27 cellular contexts compared by ENCODE assay signal in genomic region chr13:107066355-107066754, GRCh38.
"Had no signal": no experiment of that assay in that cellular context is flagged by ENCODE, and none has a peak within 500 bp of the region (broad histone marks: within the 10 kb centered on the region; RNA-seq: fewer than 3 reads in every experiment).

No MANE protein-coding gene starts in this region.

- H3K4me3 Mint-ChIP-seq: activated B cell treated with CpG ODN at 0.5 μM for 24 hours; activated CD4-positive, alpha-beta memory T cell treated with anti-CD3 and anti-CD28 coated beads, Interleukin-2, amount 10 ng/mL, durations not matched to agents 7 days and 5 days; activated CD4-positive, alpha-beta T cell treated with anti-CD3 and anti-CD28 coated beads, Interleukin-2, amount 10 ng/mL, durations not matched to agents 7 days and 5 days; activated naive CD4-positive, alpha-beta T cell treated with anti-CD3 and anti-CD28 coated beads, Interleukin-2, amount 10 ng/mL, durations not matched to agents 7 days and 5 days; activated naive CD8-positive, alpha-beta T cell treated with anti-CD3 and anti-CD28 coated beads, Interleukin-2, amount 10 ng/mL, durations not matched to agents 7 days and 5 days; activated T-cell treated with anti-CD3 and anti-CD28 coated beads, Interleukin-2, amount 50 U/mL, for 24 hours; activated T-cell treated with anti-CD3 and anti-CD28 coated beads, Interleukin-2, amount 50 U/mL, for 72 hours; T-helper 17 cell; T-helper 2 cell treated with Interferon-gamma antibody and Interleukin-4, amounts not matched to agents 5 μg/mL and 100 μg/mL, for 36 hours had no signal

- H3K27me3 Mint-ChIP-seq: activated B cell treated with CpG ODN at 0.5 μM for 24 hours; activated CD4-positive, alpha-beta memory T cell treated with anti-CD3 and anti-CD28 coated beads, Interleukin-2, amount 10 ng/mL, durations not matched to agents 7 days and 5 days; activated CD4-positive, alpha-beta T cell treated with anti-CD3 and anti-CD28 coated beads, Interleukin-2, amount 10 ng/mL, durations not matched to agents 7 days and 5 days; activated naive CD4-positive, alpha-beta T cell treated with anti-CD3 and anti-CD28 coated beads, Interleukin-2, amount 10 ng/mL, durations not matched to agents 7 days and 5 days; activated naive CD8-positive, alpha-beta T cell treated with anti-CD3 and anti-CD28 coated beads, Interleukin-2, amount 10 ng/mL, durations not matched to agents 7 days and 5 days; activated T-cell treated with anti-CD3 and anti-CD28 coated beads, Interleukin-2, amount 50 U/mL, for 24 hours; T-helper 17 cell had no signal

- H3K9me3 Mint-ChIP-seq: activated CD4-positive, alpha-beta memory T cell treated with anti-CD3 and anti-CD28 coated beads, Interleukin-2, amount 10 ng/mL, durations not matched to agents 7 days and 5 days; activated naive CD8-positive, alpha-beta T cell treated with anti-CD3 and anti-CD28 coated beads, Interleukin-2, amount 10 ng/mL, durations not matched to agents 7 days and 5 days had no signal

- ATAC-seq: activated CD4-positive, CD25-positive, alpha-beta regulatory T cell treated with anti-CD3 and anti-CD28 coated beads, Interleukin-2, amount 50 U/mL, for 24 hours; activated naive CD4-positive, alpha-beta T cell treated with anti-CD3 and anti-CD28 coated beads, Interleukin-2, amount 50 U/mL, for 72 hours; activated T-cell treated with anti-CD3 and anti-CD28 coated beads, Interleukin-2, amount 50 U/mL, for 72 hours; foreskin keratinocyte; gastrocnemius medialis; T-helper 17 cell had no signal

- DNase-seq: activated B cell treated with CpG ODN at 0.5 μM for 24 hours; activated CD4-positive, alpha-beta memory T cell treated with anti-CD3 and anti-CD28 coated beads, Interleukin-2, amount 10 ng/mL, durations not matched to agents 7 days and 5 days; activated CD4-positive, alpha-beta T cell treated with anti-CD3 and anti-CD28 coated beads, Interleukin-2, amount 10 ng/mL, durations not matched to agents 7 days and 5 days; activated CD4-positive, alpha-beta T cell treated with anti-CD3 and anti-CD28 coated beads, Interleukin-2, amount 50 U/mL, for 4 hours; activated CD8-positive, alpha-beta memory T cell treated with anti-CD3 and anti-CD28 coated beads, Interleukin-2, amount 50 U/mL, for 48 hours; activated gamma-delta T cell; activated naive CD4-positive, alpha-beta T cell; activated naive CD4-positive, alpha-beta T cell treated with anti-CD3 and anti-CD28 coated beads, Interleukin-2, amount 10 ng/mL, durations not matched to agents 7 days and 5 days; activated naive CD8-positive, alpha-beta T cell treated with anti-CD3 and anti-CD28 coated beads, Interleukin-2, amount 10 ng/mL, durations not matched to agents 7 days and 5 days; activated T-cell treated with anti-CD3 and anti-CD28 coated beads for 4 hours; activated T-cell treated with anti-CD3 and anti-CD28 coated beads, Interleukin-2, amount 50 U/mL, for 24 hours; activated T-cell treated with anti-CD3 and anti-CD28 coated beads, Interleukin-2, amount 50 U/mL, for 72 hours; central memory CD4-positive, alpha-beta T cell; cerebellar nuclear complex; colonic mucosa; effector CD8-positive, alpha-beta T cell; esophagus squamous epithelium; foreskin keratinocyte; gastrocnemius medialis; T-helper 1 cell; T-helper 17 cell; T1000; WERI-Rb-1 had no signal

- H3K27ac Mint-ChIP-seq: activated B cell treated with CpG ODN at 0.5 μM for 24 hours; activated CD4-positive, alpha-beta memory T cell treated with anti-CD3 and anti-CD28 coated beads, Interleukin-2, amount 10 ng/mL, durations not matched to agents 7 days and 5 days; activated CD4-positive, alpha-beta T cell treated with anti-CD3 and anti-CD28 coated beads, Interleukin-2, amount 10 ng/mL, durations not matched to agents 7 days and 5 days; activated naive CD4-positive, alpha-beta T cell treated with anti-CD3 and anti-CD28 coated beads, Interleukin-2, amount 10 ng/mL, durations not matched to agents 7 days and 5 days; activated naive CD4-positive, alpha-beta T cell treated with anti-CD3 and anti-CD28 coated beads, Interleukin-2, amount 50 U/mL, for 72 hours; activated naive CD8-positive, alpha-beta T cell treated with anti-CD3 and anti-CD28 coated beads, Interleukin-2, amount 10 ng/mL, durations not matched to agents 7 days and 5 days; activated T-cell treated with anti-CD3 and anti-CD28 coated beads, Interleukin-2, amount 50 U/mL, for 24 hours; activated T-cell treated with anti-CD3 and anti-CD28 coated beads, Interleukin-2, amount 50 U/mL, for 72 hours; T-helper 17 cell; T-helper 2 cell treated with Interferon-gamma antibody and Interleukin-4, amounts not matched to agents 5 μg/mL and 100 μg/mL, for 36 hours had no signal

- H3K36me3 Mint-ChIP-seq: activated naive CD4-positive, alpha-beta T cell treated with anti-CD3 and anti-CD28 coated beads, Interleukin-2, amount 10 ng/mL, durations not matched to agents 7 days and 5 days; activated naive CD4-positive, alpha-beta T cell treated with anti-CD3 and anti-CD28 coated beads, Interleukin-2, amount 50 U/mL, for 72 hours; activated naive CD8-positive, alpha-beta T cell treated with anti-CD3 and anti-CD28 coated beads, Interleukin-2, amount 10 ng/mL, durations not matched to agents 7 days and 5 days; brain had no signal

- H3K4me1 Mint-ChIP-seq: activated B cell treated with CpG ODN at 0.5 μM for 24 hours; activated CD4-positive, alpha-beta memory T cell treated with anti-CD3 and anti-CD28 coated beads, Interleukin-2, amount 10 ng/mL, durations not matched to agents 7 days and 5 days; activated CD4-positive, alpha-beta T cell treated with anti-CD3 and anti-CD28 coated beads, Interleukin-2, amount 10 ng/mL, durations not matched to agents 7 days and 5 days; activated naive CD4-positive, alpha-beta T cell treated with anti-CD3 and anti-CD28 coated beads, Interleukin-2, amount 10 ng/mL, durations not matched to agents 7 days and 5 days; activated naive CD8-positive, alpha-beta T cell treated with anti-CD3 and anti-CD28 coated beads, Interleukin-2, amount 10 ng/mL, durations not matched to agents 7 days and 5 days; brain; T-helper 17 cell had no signal
